12 cellular contexts compared by ENCODE assay signal in genomic region chr7:92685146-92686042, GRCh38.
A peak's percentile ranks its signal among the peaks of the same experiment; 100 is the strongest.
DNase-seq lines count a peak whose midpoint lies in the region; ATAC-seq and TF ChIP-seq lines count a peak whose summit lies in the region.
"Had no signal": no experiment of that assay in that cellular context is flagged by ENCODE, and none has a peak within 500 bp of the region (broad histone marks: within the 10 kb centered on the region; RNA-seq: fewer than 3 reads in every experiment).

No MANE protein-coding gene starts in this region.

- H3K27ac ChIP-seq in HUES6 (ENCODE audit: low read depth, low read length) (peak overlapping the region; percentile 67; the same call in 1 of the 2 replicates), colonic mucosa (no peak overlapping the region)

- DNase-seq in activated CD8-positive, alpha-beta memory T cell treated with anti-CD3 and anti-CD28 coated beads for 24 hours = peak; percentile 68
- DNase-seq in effector CD8-positive, alpha-beta T cell (lab: John Stamatoyannopoulos, UW) = peak; percentile 5
- peak in 2 of 3 experiments; percentile 30 to 39 for DNase-seq in stimulated activated CD4-positive, alpha-beta T cell treated with anti-CD3 and anti-CD28 coated beads, TNF-alpha, amount 100 ng/mL, for 4 hours (ENCODE audit: low read depth in 3 of 3)
- DNase-seq in colonic mucosa (no peak), HK-2 (ENCODE audit: unreplicated experiment) (no peak), Ammon's horn (ENCODE audit: low spot score) (no peak)
- DNase-seq: aorta, NCI-H1436 had no signal

- intact Hi-C loops in colonic mucosa (cut with DNase I) = no loop called here

- ATAC-seq in GM21447 (IDR thresholded peaks at IDR 0.05; ENCODE audit: unreplicated experiment) = no peak

- H3K36me3 ChIP-seq in HUES6 (ENCODE audit: control insufficient read depth, insufficient read depth, low read length) = no peaks in the 10 kb centered on the region
- no peaks in the 10 kb centered on the region for H3K36me3 ChIP-seq in colonic mucosa

- H3K4me1 ChIP-seq in HUES6 (ENCODE audit: control insufficient read depth, insufficient read depth, low read length) (peaks cover 36% of the 10 kb centered on the region), colonic mucosa (peaks cover 8% of the 10 kb centered on the region)

- H3K9ac ChIP-seq in HUES6 (ENCODE audit: low read length) (no peak overlapping the region), colonic mucosa (ENCODE audit: low read depth in 2 of 2, low read length in 2 of 2) (no peak overlapping the region)

- H3K4me3 ChIP-seq in HUES6 (ENCODE audit: low read depth, low read length) = no peak overlapping the region
- H3K4me3 ChIP-seq in colonic mucosa = no peak overlapping the region
- H3K4me3 ChIP-seq: lung, skin epidermis had no signal

- no peak for TF ChIP-seq CTCF in colonic mucosa (IDR thresholded peaks at IDR 0.05)

- no peaks in the 10 kb centered on the region for H3K27me3 ChIP-seq in HUES6 (ENCODE audit: control insufficient read depth, insufficient read depth, low read length)
- no peaks in the 10 kb centered on the region for H3K27me3 ChIP-seq in colonic mucosa

- no peaks in the 10 kb centered on the region for H3K9me3 ChIP-seq in HUES6 (ENCODE audit: control insufficient read depth, insufficient read depth, low read depth, low read length)
- no peaks in the 10 kb centered on the region for H3K9me3 ChIP-seq in colonic mucosa

Comparison
In these comparisons a context has a peak if more than half of its experiments do, and no peak if none do; other contexts are left out.
1. DNase-seq: peak in activated CD8-positive, alpha-beta memory T cell treated with anti-CD3 and anti-CD28 coated beads for 24 hours (single experiment), effector CD8-positive, alpha-beta T cell (single experiment) and stimulated activated CD4-positive, alpha-beta T cell treated with anti-CD3 and anti-CD28 coated beads, TNF-alpha, amount 100 ng/mL, for 4 hours (2 of 3); none in colonic mucosa (single experiment), HK-2 (single experiment) and Ammon's horn (single experiment).